In genomic region chr10:35378547-35379210, GRCh38 we compare ENCODE assay signal across 2 cellular contexts.
TF ChIP-seq lines count a peak whose summit lies in the region.

No MANE protein-coding gene starts in this region.

TF ChIP-seq in liver, 16 proteins besides CTCF, POLR2A, EP300 and RAD21 (continued from another document):
- TF ChIP-seq REST (IDR thresholded peaks at IDR 0.05), result no peak
- no peak for TF ChIP-seq HNF4G (IDR thresholded peaks at IDR 0.05)
- TF ChIP-seq ATF3 (IDR thresholded peaks at IDR 0.05), result no peak
- no peak for TF ChIP-seq TAF1 (conservative IDR thresholded peaks at IDR 0.05)
- no peak for TF ChIP-seq YY1 (IDR thresholded peaks at IDR 0.05)
- TF ChIP-seq GABPA (IDR thresholded peaks at IDR 0.05 in 1 of 2, conservative IDR thresholded peaks at IDR 0.05 in 1 of 2), result no peak
- TF ChIP-seq HNF4A (conservative IDR thresholded peaks at IDR 0.05), result no peak
- no peak for TF ChIP-seq MAX (IDR thresholded peaks at IDR 0.05)
- no peak for TF ChIP-seq ZBTB33 (IDR thresholded peaks at IDR 0.05)
- no peak for TF ChIP-seq RXRA (IDR thresholded peaks at IDR 0.05)

TF ChIP-seq in HepG2, 621 proteins besides CTCF, POLR2A, EP300 and RAD21 (continued from another document):
- no peak for TF ChIP-seq ZNF280D (CRISPR knock-in tag; IDR thresholded peaks at IDR 0.05)
- TF ChIP-seq ZNF703 (CRISPR knock-in tag; IDR thresholded peaks at IDR 0.05; ENCODE audit: borderline replicate concordance), result no peak
- no peak for TF ChIP-seq NCOA5 (CRISPR knock-in tag; IDR thresholded peaks at IDR 0.05)
- no peak for TF ChIP-seq CBX5 (CRISPR knock-in tag; IDR thresholded peaks at IDR 0.05; ENCODE audit: borderline replicate concordance)
- TF ChIP-seq BATF2 (CRISPR knock-in tag; IDR thresholded peaks at IDR 0.05), result no peak
- TF ChIP-seq ZFAT (CRISPR knock-in tag; conservative IDR thresholded peaks at IDR 0.05), result no peak
- no peak for TF ChIP-seq WIZ (CRISPR knock-in tag; IDR thresholded peaks at IDR 0.05)
- TF ChIP-seq REST (IDR thresholded peaks at IDR 0.05; ENCODE audit: borderline replicate concordance in 1 of 2, low read depth in 1 of 2, low read length in 2 of 2), result no peak
- TF ChIP-seq HIVEP1 (CRISPR knock-in tag; IDR thresholded peaks at IDR 0.05), result no peak
